12 cellular contexts compared by ENCODE assay signal in genomic region chr1:69055223-69055622, GRCh38.
A peak's percentile ranks its signal among the peaks of the same experiment; 100 is the strongest.
DNase-seq lines count a peak whose midpoint lies in the region; ATAC-seq and TF ChIP-seq lines count a peak whose summit lies in the region.
"Had no signal": no experiment of that assay in that cellular context is flagged by ENCODE, and none has a peak within 500 bp of the region (broad histone marks: within the 10 kb centered on the region; RNA-seq: fewer than 3 reads in every experiment).

No MANE protein-coding gene starts in this region.

- peak; percentile 9 for DNase-seq in AG10803 (ENCODE audit: low read depth)
- peak; percentile 47 for DNase-seq in NCI-H2171 (lab: John Stamatoyannopoulos, UW)
- peak; percentile 95 for DNase-seq in epithelial cell of esophagus (ENCODE audit: low read depth)
- DNase-seq in NCI-H82 treated with DMSO at 0.1 percent for 48 hours (lab: John Stamatoyannopoulos, UW; ENCODE audit: unreplicated experiment): no peak
- DNase-seq in activated effector memory CD4-positive, alpha-beta T cell treated with Interleukin-2 at 50 U/mL for 16 hours: no peak
- DNase-seq in NOMO-1 (lab: John Stamatoyannopoulos, UW; ENCODE audit: unreplicated experiment in 2 of 2): no peak
- no peak for DNase-seq in stomach
- DNase-seq: amniotic stem cell, Karpas-422, natural killer cell, NCI-H82 had no signal

- TF ChIP-seq CTCF in AG10803 (conservative IDR thresholded peaks at IDR 0.05; ENCODE audit: low read length) (no peak), epithelial cell of esophagus (IDR thresholded peaks at IDR 0.05; ENCODE audit: insufficient read depth, low read depth, low read length, missing control alignments) (no peak), stomach (IDR thresholded peaks at IDR 0.05) (no peak)

- peaks cover 0 to 4% (median 0%) of the 10 kb centered on the region in 4 donors for H3K4me1 ChIP-seq in stomach

- no peaks in the 10 kb centered on the region for H3K9me3 ChIP-seq in stomach

- no peak overlapping the region for H3K27ac ChIP-seq in stomach

- WGBS in stomach, 5 donors: 26 to 65% (median 44%) methylated on average over 2 of the region's 2 CpGs

- TF ChIP-seq POLR2A in stomach (IDR thresholded peaks at IDR 0.05): no peak

- intact Hi-C loops in stomach (cut with DNase I; ENCODE audit: low total_unique reads): no loop called here

- H3K27me3 ChIP-seq in stomach: no peaks in the 10 kb centered on the region

- no peak for TF ChIP-seq EP300 in stomach (IDR thresholded peaks at IDR 0.05)

- H3K36me3 ChIP-seq in stomach: no peaks in the 10 kb centered on the region

- ATAC-seq in GM21786 (IDR thresholded peaks at IDR 0.05; ENCODE audit: unreplicated experiment): peak; percentile 62
- ATAC-seq: natural killer cell had no signal

- H3K4me3 ChIP-seq in AG10803 (ENCODE audit: low read length) (no peak overlapping the region), epithelial cell of esophagus (ENCODE audit: low read length) (no peak overlapping the region), stomach (no peak overlapping the region)

Comparison
In these comparisons a context has a peak if more than half of its experiments do, and no peak if none do; other contexts are left out.
1. DNase-seq: peak in AG10803 (single experiment), NCI-H2171 (single experiment) and epithelial cell of esophagus (single experiment); none in NCI-H82 treated with DMSO at 0.1 percent for 48 hours (single experiment), activated effector memory CD4-positive, alpha-beta T cell treated with Interleukin-2 at 50 U/mL for 16 hours (single experiment), NOMO-1 (0 of 2) and stomach (single experiment).